ENCODE assay signal across 9 cellular contexts in the genomic region with DNA sequence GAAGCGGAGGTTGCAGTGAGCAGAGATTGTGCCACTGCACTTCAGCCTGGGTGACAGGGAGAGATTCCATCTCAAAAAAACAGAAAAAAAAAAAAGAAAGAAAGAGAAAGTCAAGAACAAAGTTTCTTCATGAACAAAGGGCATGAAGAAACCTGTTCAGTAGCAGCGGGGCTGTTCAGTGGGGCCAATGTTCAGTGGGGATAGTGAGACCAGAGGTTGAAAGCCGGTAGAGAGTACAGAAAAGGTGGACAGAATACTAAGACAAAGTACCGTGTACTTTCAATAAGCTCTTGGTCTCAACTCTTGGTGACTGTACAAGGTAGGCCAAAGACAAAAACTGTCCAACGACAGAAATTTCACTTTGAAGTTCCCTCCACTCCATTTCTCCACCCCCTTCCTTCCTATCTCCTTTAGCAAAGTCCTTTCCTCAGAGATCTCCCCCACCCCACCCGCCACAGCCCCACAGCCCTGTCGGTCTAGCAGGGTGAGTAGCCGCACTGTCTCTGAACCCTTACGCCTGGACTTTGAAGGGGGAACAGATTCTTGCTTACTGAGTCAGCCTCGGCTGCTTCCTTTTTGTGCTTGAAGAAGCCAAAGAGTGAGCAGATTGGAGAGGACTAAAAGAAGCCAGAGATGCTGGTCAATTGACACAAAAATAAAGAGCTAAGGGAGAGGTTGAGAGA. TPM values are rescaled to one million over a fixed set of nuclear protein-coding genes. Genes with fewer than 3 reads are reported as not detected.
DNase-seq lines count a peak whose midpoint lies in the region; ATAC-seq, FAIRE-seq and TF ChIP-seq lines count a peak whose summit lies in the region.
"Had no signal": no experiment of that assay in that cellular context is flagged by ENCODE, and none has a peak within 500 bp of the region (broad histone marks: within the 10 kb centered on the region; RNA-seq: fewer than 3 reads in every experiment).

No MANE protein-coding gene starts in this region.

- H3K27ac ChIP-seq in IMR-90 (ENCODE audit: insufficient read depth, low read length) (peak overlapping the region; percentile 19; the same call in 1 of the 2 replicates), keratinocyte (ENCODE audit: control insufficient read depth, insufficient read depth, low read length) (peak overlapping the region; percentile 55), thymus (ENCODE audit: low read depth) (peak overlapping the region; percentile 53)

- no peak overlapping the region for H3K56ac ChIP-seq in IMR-90 (ENCODE audit: extremely low read depth, insufficient read depth, low read length)

- BruUV-seq in IMR-90 (replicated peaks; lab: Mats Ljungman, UMichigan): no TSS peak

- ATAC-seq in IMR-90 (ENCODE audit: low read depth) (peak; percentile 95), HG03039 (IDR thresholded peaks at IDR 0.05; ENCODE audit: unreplicated experiment) (no peak)

- POLR2A ChIA-PET in IMR-90 (lab: Charles Lee; ENCODE audit: unreplicated experiment): no interaction called here

- H3K36me3 ChIP-seq in IMR-90 (ENCODE audit: control insufficient read depth, insufficient read depth, low read length): no peaks in the 10 kb centered on the region
- no peaks in the 10 kb centered on the region for H3K36me3 ChIP-seq in keratinocyte (ENCODE audit: control insufficient read depth in 2 of 2, extremely low read depth in 1 of 2, insufficient read depth in 2 of 2, low read length in 2 of 2)
- no peaks in the 10 kb centered on the region for H3K36me3 ChIP-seq in thymus (ENCODE audit: control insufficient read depth, insufficient read depth)

- H3K4me2 ChIP-seq in IMR-90 (ENCODE audit: low read depth, low read length) (peak overlapping the region; percentile 39; the same call in 1 of the 2 replicates), keratinocyte (ENCODE audit: control insufficient read depth, extremely low read depth, insufficient read depth, low read depth, low read length) (peak overlapping the region; percentile 54)

- H3K4me3 ChIP-seq in IMR-90 (ENCODE audit: insufficient read depth, low read depth, low read length) (no peak overlapping the region), keratinocyte (ENCODE audit: control insufficient read depth in 2 of 3, extremely low read depth in 1 of 3, insufficient read depth in 2 of 3, low read depth in 1 of 3, low read length in 3 of 3) (peak overlapping the region in 1 of 3 experiments; percentile 10), thymus (ENCODE audit: low read length) (no peak overlapping the region)

- no peak for FAIRE-seq in keratinocyte (lab: Jason Lieb, UNC)

- peak overlapping the region; percentile 79 for H4K91ac ChIP-seq in IMR-90 (ENCODE audit: insufficient read depth, low read depth, low read length)

- H3K27me3 ChIP-seq in IMR-90 (ENCODE audit: control insufficient read depth, insufficient read depth, low read length) (no peaks in the 10 kb centered on the region), keratinocyte (ENCODE audit: control insufficient read depth, extremely low read depth, insufficient read depth, low read length) (no peaks in the 10 kb centered on the region), thymus (ENCODE audit: control insufficient read depth, insufficient read depth) (no peaks in the 10 kb centered on the region)

- H2AFZ ChIP-seq in IMR-90 (replicated peaks; ENCODE audit: low read length, poor library complexity): peak overlapping the region; percentile 83
- peak overlapping the region; percentile 44 for H2AFZ ChIP-seq in keratinocyte (ENCODE audit: control insufficient read depth, low read length)

- H3K79me2 ChIP-seq in keratinocyte (ENCODE audit: control insufficient read depth, insufficient read depth, low read length): no peaks in the 10 kb centered on the region

- 13% methylated on average over 2 of the region's 10 CpGs; no CpG with 5 or more reads in 1 of the 2 experiments for WGBS in IMR-90 (ENCODE audit: extremely low coverage in 2 of 2, insufficient read length in 1 of 2), 2 experiments
- WGBS in thymus: 69% methylated on average over 10 of the region's 10 CpGs

- peak; percentile 90 for DNase-seq in IMR-90
- peak; percentile 95 for DNase-seq in astrocyte of the hippocampus (ENCODE audit: low read depth, low spot score)
- no peak for DNase-seq in keratinocyte (ENCODE audit: low read depth, low spot score)
- no peak for DNase-seq in NCI-H774 (lab: John Stamatoyannopoulos, UW)
- DNase-seq in T-helper 2 cell: no peak
- no peak for DNase-seq in ecto neural progenitor cell (ENCODE audit: low spot score)
- DNase-seq: effector memory CD4-positive, alpha-beta T cell had no signal

- H3K23ac ChIP-seq in IMR-90 (ENCODE audit: low read depth, low read length): peak overlapping the region; percentile 70; the same call in 1 of the 2 replicates

- no peaks in the 10 kb centered on the region for H3K9me3 ChIP-seq in IMR-90 (ENCODE audit: control insufficient read depth, insufficient read depth, low read length)
- H3K9me3 ChIP-seq in keratinocyte (ENCODE audit: control insufficient read depth, low read depth, low read length): no peaks in the 10 kb centered on the region
- H3K9me3 ChIP-seq in thymus (ENCODE audit: control insufficient read depth): peaks cover 1% of the 10 kb centered on the region

- H3K4me1 ChIP-seq in IMR-90 (ENCODE audit: control insufficient read depth, insufficient read depth, low read length) (peaks cover 7% of the 10 kb centered on the region), keratinocyte (ENCODE audit: control insufficient read depth, extremely low read depth, insufficient read depth, low read length) (peaks cover 49% of the 10 kb centered on the region), thymus (ENCODE audit: control insufficient read depth, insufficient read depth, low read length) (peaks cover 20% of the 10 kb centered on the region)

- TF ChIP-seq CTCF in IMR-90 (conservative IDR thresholded peaks at IDR 0.05; ENCODE audit: low read depth, low read length) (no peak), keratinocyte (optimal IDR thresholded peaks at IDR 0.05 in 1 of 3, IDR thresholded peaks at IDR 0.05 in 1 of 3, conservative IDR thresholded peaks at IDR 0.05 in 1 of 3; ENCODE audit: extremely low read depth in 1 of 3, insufficient read depth in 2 of 3, low read length in 3 of 3) (no peak)

- H3K9ac ChIP-seq in IMR-90 (ENCODE audit: low read depth, low read length): no peak overlapping the region
- H3K9ac ChIP-seq in keratinocyte (ENCODE audit: control insufficient read depth, extremely low read depth, insufficient read depth, low read length): peak overlapping the region; percentile 31

- H4K20me1 ChIP-seq in IMR-90 (ENCODE audit: insufficient read depth, low read length): no peaks in the 10 kb centered on the region
- no peaks in the 10 kb centered on the region for H4K20me1 ChIP-seq in keratinocyte (ENCODE audit: control insufficient read depth, extremely low read depth, insufficient read depth, low read length)

- peak overlapping the region; percentile 87 for H3K4ac ChIP-seq in IMR-90 (ENCODE audit: low read depth, low read length)

- intact Hi-C loops in IMR-90 (cut with micrococcal nuclease): no loop called here

- TF ChIP-seq POLR2A in IMR-90 (IDR thresholded peaks at IDR 0.05; ENCODE audit: low read depth, low read length): no peak

- H3K79me1 ChIP-seq in IMR-90 (ENCODE audit: low read depth in 1 of 2, low read length in 2 of 2): no peaks in the 10 kb centered on the region

- peak overlapping the region; percentile 51; the same call in 1 of the 3 replicates for H2BK15ac ChIP-seq in IMR-90 (ENCODE audit: low read depth, low read length)

- CTCF ChIA-PET in IMR-90 (lab: Yijun Ruan, JAX): no interaction called here

- H2BK20ac ChIP-seq in IMR-90 (ENCODE audit: low read depth, low read length): peak overlapping the region; percentile 69

- in situ Hi-C loops in IMR-90 (cut with MboI; ENCODE audit: low sequenced_read_pairs): no loop called here

- H2BK5ac ChIP-seq in IMR-90 (ENCODE audit: low read depth, low read length, poor library complexity, severe bottlenecking): peak overlapping the region; percentile 55

- peak overlapping the region; percentile 77; the same call in 1 of the 2 replicates for H2AK5ac ChIP-seq in IMR-90 (ENCODE audit: low read depth, low read length)

- H3K14ac ChIP-seq in IMR-90 (replicated peaks; ENCODE audit: low read depth, low read length): peak overlapping the region; percentile 61

- dilution Hi-C loops in IMR-90 (cut with HindIII; ENCODE audit: low sequenced_read_pairs, unreplicated experiment): no loop called here
- dilution Hi-C loops in keratinocyte (cut with MboI; ENCODE audit: extremely low pct_ligation_motif_present, low sequenced_read_pairs): no loop called here

- peak overlapping the region; percentile 47; the same call in 1 of the 2 replicates for H4K5ac ChIP-seq in IMR-90 (ENCODE audit: low read depth, low read length)

- H3K18ac ChIP-seq in IMR-90 (ENCODE audit: low read depth, low read length): peak overlapping the region; percentile 68; the same call in 1 of the 2 replicates

- H4K8ac ChIP-seq in IMR-90 (ENCODE audit: low read depth in 2 of 2, low read length in 2 of 2): peak overlapping the region in 1 of 2 experiments; percentile 67; a peak in 1 of 4 replicates

- H2AK9ac ChIP-seq in IMR-90 (replicated peaks; ENCODE audit: low read depth, low read length, poor library complexity): peak overlapping the region; percentile 68

- H3K9me1 ChIP-seq in IMR-90 (ENCODE audit: insufficient read depth, low read length): peaks cover 7% of the 10 kb centered on the region
- H3K9me1 ChIP-seq in keratinocyte (ENCODE audit: control insufficient read depth, extremely low read depth, insufficient read depth, low read length): no peaks in the 10 kb centered on the region

- no peak for TF ChIP-seq RAD21 in IMR-90 (IDR thresholded peaks at IDR 0.05; ENCODE audit: low read length)

- peak overlapping the region; percentile 94 for H2BK120ac ChIP-seq in IMR-90 (ENCODE audit: low read depth, low read length)

RNA-seq across cellular contexts. Expression of a gene that starts 44.3 kb away (rescaled TPM):
- 53.6 and 86.7 TPM in 2 replicates for total RNA-seq in IMR-90 (2012; rRNA removed)
- 171 and 406 TPM in 2 replicates for polyA plus RNA-seq in IMR-90 (2012; rRNA removed)
- 405 and 665 TPM in 2 replicates for polyA plus RNA-seq in IMR-90 (2012; cell fraction: cytosol; rRNA removed)
- 1,840 and 2,271 TPM in 2 replicates for polyA plus RNA-seq in IMR-90 (2012; cell fraction: nucleus; rRNA removed; ENCODE audit: low replicate concordance)
- 29.2 to 141 TPM (median 121 TPM) in 3 replicates for polyA plus RNA-seq in keratinocyte
- 203 TPM for polyA plus RNA-seq in keratinocyte (2011; ENCODE audit: low read depth)
- 59.7 and 69.9 TPM in 2 replicates for polyA plus RNA-seq in keratinocyte (2011; cell fraction: cytosol; rRNA removed)
- polyA plus RNA-seq in keratinocyte (2011; cell fraction: nucleus; rRNA removed): 468 and 530 TPM in 2 replicates
- 11.9 and 76.3 TPM in 2 replicates for polyA plus RNA-seq in keratinocyte (2012; ENCODE audit: low replicate concordance)
- polyA minus RNA-seq in keratinocyte: 33.5 to 179 TPM (median 146 TPM) in 3 replicates
- polyA minus RNA-seq in keratinocyte (2011; cell fraction: cytosol; rRNA and poly(A)+ RNA removed): 174 TPM
- polyA minus RNA-seq in keratinocyte (2011; cell fraction: nucleus; rRNA and poly(A)+ RNA removed): 415 and 474 TPM in 2 replicates
- 253 TPM for polyA plus RNA-seq in thymus

RNA-seq across cellular contexts. Expression of a gene that starts 57.9 kb away (rescaled TPM):
- 327 and 441 TPM in 2 replicates for total RNA-seq in IMR-90 (2012; rRNA removed)
- polyA plus RNA-seq in IMR-90 (2012; rRNA removed) (244 and 254 TPM in 2 replicates), keratinocyte (306 to 428 TPM (median 380 TPM) in 3 replicates), thymus (122 TPM)
- 142 and 290 TPM in 2 replicates for polyA plus RNA-seq in IMR-90 (2012; cell fraction: cytosol; rRNA removed)
- 69.6 and 90.7 TPM in 2 replicates for polyA plus RNA-seq in IMR-90 (2012; cell fraction: nucleus; rRNA removed; ENCODE audit: low replicate concordance)
- 83.4 TPM for polyA plus RNA-seq in keratinocyte (2011; ENCODE audit: low read depth)
- 201 and 388 TPM in 2 replicates for polyA plus RNA-seq in keratinocyte (2011; cell fraction: cytosol; rRNA removed)
- 420 and 431 TPM in 2 replicates for polyA plus RNA-seq in keratinocyte (2011; cell fraction: nucleus; rRNA removed)
- polyA plus RNA-seq in keratinocyte (2012; ENCODE audit: low replicate concordance): 157 and 253 TPM in 2 replicates
- polyA minus RNA-seq in keratinocyte: 565 to 838 TPM (median 646 TPM) in 3 replicates
- polyA minus RNA-seq in keratinocyte (2011; cell fraction: cytosol; rRNA and poly(A)+ RNA removed): 534 TPM
- polyA minus RNA-seq in keratinocyte (2011; cell fraction: nucleus; rRNA and poly(A)+ RNA removed): 437 and 484 TPM in 2 replicates

Comparison
In these comparisons a context has a peak if more than half of its experiments do, and no peak if none do; other contexts are left out.
1. DNase-seq: peak in IMR-90 (single experiment) and astrocyte of the hippocampus (single experiment); none in keratinocyte (single experiment), NCI-H774 (single experiment), T-helper 2 cell (0 of 5) and ecto neural progenitor cell (single experiment).
2. Peak in every context shown above with its lines, with median percentiles within 50 percentile points of each other: H3K27ac ChIP-seq.